Comparison of ENCODE assay signal across 8 cellular contexts in genomic region chr3:184129012-184129411, GRCh38. TPM values are rescaled to one million over a fixed set of nuclear protein-coding genes. Genes with fewer than 3 reads are reported as not detected.
DNase-seq lines count a peak whose midpoint lies in the region; ATAC-seq, FAIRE-seq and TF ChIP-seq lines count a peak whose summit lies in the region.

No MANE protein-coding gene starts in this region.

- no peak for TF ChIP-seq EP300 in stomach (IDR thresholded peaks at IDR 0.05)

- intact Hi-C loops in endothelial cell of umbilical vein (cut with micrococcal nuclease): loop anchor here (1.0 kb wide), 1 partner anchor 121 kb away; no protein-coding TSS in a partner anchor
- intact Hi-C loops in stomach (cut with DNase I; ENCODE audit: low total_unique reads): no loop called here

- H3K4me3 ChIP-seq in AG04449 (ENCODE audit: low read depth, low read length) (no peak overlapping the region), endothelial cell of umbilical vein (replicated peaks in 1 of 3; ENCODE audit: insufficient read depth in 1 of 3, low read depth in 1 of 3, low read length in 3 of 3) (no peak overlapping the region), stomach (no peak overlapping the region)

- no peaks in the 10 kb centered on the region for H3K9me3 ChIP-seq in endothelial cell of umbilical vein (replicated peaks; ENCODE audit: control insufficient read depth, insufficient read depth, low read length)
- no peaks in the 10 kb centered on the region for H3K9me3 ChIP-seq in stomach

- H3K79me2 ChIP-seq in endothelial cell of umbilical vein (ENCODE audit: control insufficient read depth, insufficient read depth, low read length): no peaks in the 10 kb centered on the region

- H2AFZ ChIP-seq in endothelial cell of umbilical vein (ENCODE audit: low read depth, low read length): no peak overlapping the region

- TF ChIP-seq POLR2A in endothelial cell of umbilical vein (IDR thresholded peaks at IDR 0.05; ENCODE audit: low read depth, low read length): no peak
- no peak for TF ChIP-seq POLR2A in stomach (IDR thresholded peaks at IDR 0.05)
- no peak for TF ChIP-seq POLR2A in GM12891 (IDR thresholded peaks at IDR 0.05; ENCODE audit: low read depth, low read length)

- DNase-seq in AG04449 (ENCODE audit: low read depth, low spot score): no peak
- peak; percentile 68 for DNase-seq in NCI-H774 (lab: John Stamatoyannopoulos, UW)
- peak; percentile 36 for DNase-seq in endothelial cell of umbilical vein (ENCODE audit: low read depth, low spot score)
- peak; percentile 35 for DNase-seq in stomach
- DNase-seq in GM12891 (ENCODE audit: insufficient read length, low spot score): no peak
- DNase-seq in dedifferentiated amniotic fluid mesenchymal stem cell (ENCODE audit: extremely low spot score): no peak

- no peaks in the 10 kb centered on the region for H4K20me1 ChIP-seq in endothelial cell of umbilical vein (replicated peaks; ENCODE audit: control insufficient read depth, extremely low read depth, insufficient read depth, low read length)

- dilution Hi-C loops in endothelial cell of umbilical vein (cut with MboI; ENCODE audit: extremely low pct_ligation_motif_present, low sequenced_read_pairs): no loop called here

- H3K9me1 ChIP-seq in endothelial cell of umbilical vein (replicated peaks; ENCODE audit: control insufficient read depth, extremely low read depth, insufficient read depth, low read length): no peaks in the 10 kb centered on the region

- FAIRE-seq in endothelial cell of umbilical vein (lab: Jason Lieb, UNC): peak; percentile 18
- no peak for FAIRE-seq in GM12891 (lab: Jason Lieb, UNC)

- POLR2A ChIA-PET in AG04449 (lab: Yijun Ruan, JAX) (no interaction called here), endothelial cell of umbilical vein (lab: Charles Lee) (no interaction called here)

- H3K9ac ChIP-seq in endothelial cell of umbilical vein (replicated peaks; ENCODE audit: extremely low read depth, insufficient read depth, low read length): no peak overlapping the region

- TF ChIP-seq CTCF in AG04449 (IDR thresholded peaks at IDR 0.05; ENCODE audit: insufficient read depth, low read length, missing control alignments): peak; percentile 44
- peak; percentile 47 for TF ChIP-seq CTCF in GM12872 (IDR thresholded peaks at IDR 0.05; ENCODE audit: insufficient read depth, low read depth, low read length)
- peak; percentile 41 to 45 for TF ChIP-seq CTCF in endothelial cell of umbilical vein (IDR thresholded peaks at IDR 0.05; ENCODE audit: extremely low read depth in 1 of 2, insufficient read depth in 1 of 2, low read depth in 1 of 2, low read length in 2 of 2)
- TF ChIP-seq CTCF in stomach (IDR thresholded peaks at IDR 0.05): peak in 1 of 7 experiments; percentile 15

- 22 to 41% (median 28%) methylated on average over 2 of the region's 2 CpGs for WGBS in stomach, 5 donors

- CTCF ChIA-PET in AG04449 (lab: Yijun Ruan, JAX): interaction anchor here (1.1 to 3.9 kb wide), 7 partner anchors 41 to 233 kb away, joined by 3 to 12 read pairs (median 4); partner anchors contain the start of genes ALG3 and EEF1AKMT4
- CTCF ChIA-PET in endothelial cell of umbilical vein (lab: Charles Lee): interaction anchor here (0.9 kb wide), 1 partner anchor 112 kb away, joined by 4 read pairs; no protein-coding TSS in a partner anchor

- H3K27ac ChIP-seq in endothelial cell of umbilical vein (ENCODE audit: insufficient read depth, low read depth, low read length) (no peak overlapping the region), stomach (no peak overlapping the region)

- H3K4me2 ChIP-seq in endothelial cell of umbilical vein (ENCODE audit: insufficient read depth, low read length): no peak overlapping the region

- H3K4me1 ChIP-seq in endothelial cell of umbilical vein (ENCODE audit: control insufficient read depth, extremely low read depth, insufficient read depth, low read length) (peaks cover 9% of the 10 kb centered on the region), stomach (peaks cover 0 to 9% (median 6%) of the 10 kb centered on the region in 4 donors)

- H3K36me3 ChIP-seq in endothelial cell of umbilical vein (ENCODE audit: control insufficient read depth in 2 of 2, extremely low read depth in 1 of 2, insufficient read depth in 2 of 2, low read length in 2 of 2) (no peaks in the 10 kb centered on the region), stomach (no peaks in the 10 kb centered on the region)

- no peak for ATAC-seq in GM21423 (IDR thresholded peaks at IDR 0.05; ENCODE audit: unreplicated experiment)

- BruUV-seq in endothelial cell of umbilical vein (replicated peaks; lab: Mats Ljungman, UMichigan): no TSS peak

- no peaks in the 10 kb centered on the region for H3K27me3 ChIP-seq in endothelial cell of umbilical vein (ENCODE audit: control insufficient read depth in 2 of 2, insufficient read depth in 2 of 2, low read length in 2 of 2)
- H3K27me3 ChIP-seq in stomach: no peaks in the 10 kb centered on the region

TF ChIP-seq in endothelial cell of umbilical vein, 7 proteins besides CTCF, POLR2A, EP300 and RAD21 (continues in another document):
- TF ChIP-seq EZH2 (IDR thresholded peaks at IDR 0.05; ENCODE audit: borderline replicate concordance, low read depth, low read length, severe bottlenecking): no peak

TF ChIP-seq in GM12891, 5 proteins besides CTCF, POLR2A, EP300 and RAD21 (continues in another document):
- TF ChIP-seq TAF1 (IDR thresholded peaks at IDR 0.05; ENCODE audit: low read depth, low read length): no peak
- no peak for TF ChIP-seq PAX5 (IDR thresholded peaks at IDR 0.05; ENCODE audit: insufficient read depth, low read length, severe bottlenecking)

RNA-seq across cellular contexts. Expression of gene EIF2B5, which starts 6.1 kb away (rescaled TPM):
- total RNA-seq in endothelial cell of umbilical vein (38.8 and 44.7 TPM in 2 replicates), stomach (100 to 1,000 TPM in 1 of 5 donors, 10 to 100 TPM in 3, 1 to 10 TPM in 1; 1.4 to 113 (median 36.5) TPM)
- polyA plus RNA-seq in endothelial cell of umbilical vein (35.5 and 42.7 TPM in 2 replicates), stomach (10 to 100 TPM; 33.0 to 42.0 (median 33.7) TPM)
- polyA plus RNA-seq in endothelial cell of umbilical vein (2011; cell fraction: cytosol; rRNA removed): 36.0 and 37.3 TPM in 2 replicates
- 124 and 139 TPM in 2 replicates for polyA plus RNA-seq in endothelial cell of umbilical vein (2011; cell fraction: nucleus; rRNA removed)
- polyA plus RNA-seq in endothelial cell of umbilical vein (2012): 23.2 and 31.6 TPM in 2 replicates
- polyA minus RNA-seq in endothelial cell of umbilical vein: 42.7 and 48.8 TPM in 2 replicates
- polyA minus RNA-seq in endothelial cell of umbilical vein (2011; cell fraction: cytosol; rRNA and poly(A)+ RNA removed): 28.1 TPM
- 37.7 and 38.1 TPM in 2 replicates for polyA minus RNA-seq in endothelial cell of umbilical vein (2011; cell fraction: nucleus; rRNA and poly(A)+ RNA removed)
- 33.8 TPM for polyA plus RNA-seq in GM12891 (2012; ENCODE audit: low read depth, missing spikeins)

RNA-seq across cellular contexts. Expression of gene DVL3, which starts 26.2 kb away (rescaled TPM):
- total RNA-seq in endothelial cell of umbilical vein: 59.0 and 61.3 TPM in 2 replicates
- polyA plus RNA-seq in endothelial cell of umbilical vein: 41.2 and 43.8 TPM in 2 replicates
- polyA plus RNA-seq in endothelial cell of umbilical vein (2011; cell fraction: cytosol; rRNA removed): 21.0 and 24.5 TPM in 2 replicates
- polyA plus RNA-seq in endothelial cell of umbilical vein (2011; cell fraction: nucleus; rRNA removed): 110 and 132 TPM in 2 replicates
- polyA plus RNA-seq in endothelial cell of umbilical vein (2012): 35.4 and 36.5 TPM in 2 replicates
- polyA minus RNA-seq in endothelial cell of umbilical vein: 57.5 and 58.3 TPM in 2 replicates
- 46.0 TPM for polyA minus RNA-seq in endothelial cell of umbilical vein (2011; cell fraction: cytosol; rRNA and poly(A)+ RNA removed)
- polyA minus RNA-seq in endothelial cell of umbilical vein (2011; cell fraction: nucleus; rRNA and poly(A)+ RNA removed): 40.9 and 49.7 TPM in 2 replicates
- total RNA-seq in stomach: 100 to 1,000 TPM in 1 of 5 donors, 10 to 100 TPM in 4; 27.9 to 107 (median 55.4) TPM
- 10 to 100 TPM; 21.2 to 26.4 (median 25.8) TPM for polyA plus RNA-seq in stomach
- 21.4 TPM for polyA plus RNA-seq in GM12891 (2012; ENCODE audit: low read depth, missing spikeins)

RNA-seq across cellular contexts. Expression of gene HTR3E, which starts 32.1 kb away (rescaled TPM):
- not detected in 2 replicates for total RNA-seq in endothelial cell of umbilical vein
- not detected in 2 replicates for polyA plus RNA-seq in endothelial cell of umbilical vein
- not detected in 2 replicates for polyA plus RNA-seq in endothelial cell of umbilical vein (2011; cell fraction: cytosol; rRNA removed)
- not detected in 2 replicates for polyA plus RNA-seq in endothelial cell of umbilical vein (2011; cell fraction: nucleus; rRNA removed)
- not detected in 2 replicates for polyA plus RNA-seq in endothelial cell of umbilical vein (2012)
- polyA minus RNA-seq in endothelial cell of umbilical vein: not detected in 2 replicates
- polyA minus RNA-seq in endothelial cell of umbilical vein (2011; cell fraction: cytosol; rRNA and poly(A)+ RNA removed): not detected
- not detected in 2 replicates for polyA minus RNA-seq in endothelial cell of umbilical vein (2011; cell fraction: nucleus; rRNA and poly(A)+ RNA removed)
- total RNA-seq in stomach: not detected
- polyA plus RNA-seq in stomach: not detected
- not detected for polyA plus RNA-seq in GM12891 (2012; ENCODE audit: low read depth, missing spikeins)

RNA-seq across cellular contexts. Expression of gene AP2M1, which starts 45.6 kb away (rescaled TPM):
- total RNA-seq in endothelial cell of umbilical vein (400 and 431 TPM in 2 replicates), stomach (100 to 1,000 TPM in 4 of 5 donors, 10 to 100 TPM in 1; 96.2 to 204 (median 134) TPM)
- polyA plus RNA-seq in endothelial cell of umbilical vein (602 and 603 TPM in 2 replicates), stomach (100 to 1,000 TPM; 143 to 220 (median 208) TPM)
- 496 and 577 TPM in 2 replicates for polyA plus RNA-seq in endothelial cell of umbilical vein (2011; cell fraction: cytosol; rRNA removed)
- polyA plus RNA-seq in endothelial cell of umbilical vein (2011; cell fraction: nucleus; rRNA removed): 406 and 478 TPM in 2 replicates
- polyA plus RNA-seq in endothelial cell of umbilical vein (2012): 522 and 611 TPM in 2 replicates
- polyA minus RNA-seq in endothelial cell of umbilical vein: 444 and 455 TPM in 2 replicates
- 181 TPM for polyA minus RNA-seq in endothelial cell of umbilical vein (2011; cell fraction: cytosol; rRNA and poly(A)+ RNA removed)
- polyA minus RNA-seq in endothelial cell of umbilical vein (2011; cell fraction: nucleus; rRNA and poly(A)+ RNA removed): 99.3 and 131 TPM in 2 replicates
- polyA plus RNA-seq in GM12891 (2012; ENCODE audit: low read depth, missing spikeins): 183 TPM

RNA-seq across cellular contexts. Expression of gene ABCF3, which starts 57.0 kb away (rescaled TPM):
- total RNA-seq in endothelial cell of umbilical vein: 65.6 and 68.8 TPM in 2 replicates
- 73.4 and 93.9 TPM in 2 replicates for polyA plus RNA-seq in endothelial cell of umbilical vein
- 45.0 and 49.5 TPM in 2 replicates for polyA plus RNA-seq in endothelial cell of umbilical vein (2011; cell fraction: cytosol; rRNA removed)
- 207 and 224 TPM in 2 replicates for polyA plus RNA-seq in endothelial cell of umbilical vein (2011; cell fraction: nucleus; rRNA removed)
- polyA plus RNA-seq in endothelial cell of umbilical vein (2012): 34.2 and 44.9 TPM in 2 replicates
- 122 and 126 TPM in 2 replicates for polyA minus RNA-seq in endothelial cell of umbilical vein
- polyA minus RNA-seq in endothelial cell of umbilical vein (2011; cell fraction: cytosol; rRNA and poly(A)+ RNA removed): 69.3 TPM
- 68.6 and 77.4 TPM in 2 replicates for polyA minus RNA-seq in endothelial cell of umbilical vein (2011; cell fraction: nucleus; rRNA and poly(A)+ RNA removed)
- 100 to 1,000 TPM in 1 of 5 donors, 10 to 100 TPM in 4; 21.6 to 194 (median 55.9) TPM for total RNA-seq in stomach
- polyA plus RNA-seq in stomach: 10 to 100 TPM; 43.4 to 45.0 (median 44.5) TPM
- polyA plus RNA-seq in GM12891 (2012; ENCODE audit: low read depth, missing spikeins): 29.8 TPM

Comparison
In these comparisons a context has a peak if more than half of its experiments do, and no peak if none do; other contexts are left out.
1. DNase-seq: peak in NCI-H774 (single experiment), endothelial cell of umbilical vein (single experiment) and stomach (single experiment); none in AG04449 (single experiment), GM12891 (single experiment) and dedifferentiated amniotic fluid mesenchymal stem cell (single experiment).